ENCODE assay signal across 8 cellular contexts in genomic region chr12:92142251-92142896, GRCh38. TPM values are rescaled to one million over a fixed set of nuclear protein-coding genes. Genes with fewer than 3 reads are reported as not detected.
A peak's percentile ranks its signal among the peaks of the same experiment; 100 is the strongest.
DNase-seq lines count a peak whose midpoint lies in the region; ATAC-seq and TF ChIP-seq lines count a peak whose summit lies in the region.

No MANE protein-coding gene starts in this region.

- DNase-seq in AG04449 (ENCODE audit: low read depth, low spot score) (no peak), HT-29 (ENCODE audit: low spot score) (peak; percentile 21), breast epithelium (ENCODE audit: low spot score in 2 of 2) (no peak), head of caudate nucleus (no peak)
- no peak for DNase-seq in stimulated activated CD4-positive, alpha-beta T cell treated with anti-CD3 and anti-CD28 coated beads, Interleukin-2, amount 100 ng/mL, for 24 hours
- DNase-seq in stimulated activated CD4-positive, alpha-beta T cell treated with anti-CD3 and anti-CD28 coated beads, Interleukin-15, amount 100 ng/mL, for 24 hours = no peak

- peak overlapping the region; percentile 95 for H3K4me3 ChIP-seq in AG04449 (ENCODE audit: low read depth, low read length)
- peak overlapping the region; percentile 66 to 100 (median 95) for H3K4me3 ChIP-seq in breast epithelium
- peak overlapping the region; percentile 95 to 98 for H3K4me3 ChIP-seq in muscle layer of duodenum (ENCODE audit: low read depth in 1 of 2, low read length in 2 of 2)

- H3K9me3 ChIP-seq in breast epithelium (no peaks in the 10 kb centered on the region), muscle layer of duodenum (ENCODE audit: control insufficient read depth in 1 of 2, low read length in 2 of 2) (no peaks in the 10 kb centered on the region)

- CTCF ChIA-PET in AG04449 (lab: Yijun Ruan, JAX) = interaction anchor here (0.6 to 4.7 kb wide), 5 partner anchors 65 to 760 kb away, joined by 3 to 43 read pairs (median 12); no protein-coding TSS in a partner anchor

- no peaks in the 10 kb centered on the region for H3K36me3 ChIP-seq in breast epithelium
- H3K36me3 ChIP-seq in muscle layer of duodenum (ENCODE audit: control insufficient read depth in 1 of 2, insufficient read depth in 2 of 2, low read length in 2 of 2) = peaks cover 16 to 29% of the 10 kb centered on the region in 2 donors

- TF ChIP-seq CTCF in AG04449 (IDR thresholded peaks at IDR 0.05; ENCODE audit: insufficient read depth, low read length, missing control alignments) = no peak
- TF ChIP-seq CTCF in breast epithelium (IDR thresholded peaks at IDR 0.05) = no peak

- POLR2A ChIA-PET in AG04449 (lab: Yijun Ruan, JAX) = no interaction called here

- H3K4me1 ChIP-seq in breast epithelium (peaks cover 0 to 14% of the 10 kb centered on the region in 2 donors), muscle layer of duodenum (ENCODE audit: control insufficient read depth in 1 of 2, insufficient read depth in 2 of 2, low read length in 2 of 2) (peaks cover 12 to 19% of the 10 kb centered on the region in 2 donors)

- H3K27me3 ChIP-seq in breast epithelium = no peaks in the 10 kb centered on the region
- no peaks in the 10 kb centered on the region for H3K27me3 ChIP-seq in muscle layer of duodenum (ENCODE audit: low read depth, low read length)

- H3K27ac ChIP-seq in breast epithelium = peak overlapping the region; percentile 96 to 99
- peak overlapping the region; percentile 93 for H3K27ac ChIP-seq in muscle layer of duodenum (ENCODE audit: low read length)

- no peak for TF ChIP-seq POLR2A in breast epithelium (IDR thresholded peaks at IDR 0.05)

- ATAC-seq in GM18858 (IDR thresholded peaks at IDR 0.05; ENCODE audit: unreplicated experiment) = no peak

- intact Hi-C loops in breast epithelium (cut with DNase I; ENCODE audit: low total_unique reads) = no loop called here
- intact Hi-C loops in head of caudate nucleus (cut with DNase I) = loop anchor here (10.0 kb wide), 3 partner anchors 142 to 432 kb away; no protein-coding TSS in a partner anchor

RNA-seq across cellular contexts. Expression of gene BTG1, which starts 3.3 kb away (rescaled TPM):
- total RNA-seq in HT-29 (2014; rRNA removed; shearing (Covaris generic)) = 4.3 and 12.4 TPM in 2 replicates
- total RNA-seq in breast epithelium = 100 to 1,000 TPM in 1 of 3 donors, 10 to 100 TPM in 2; 83.9 to 106 (median 96.3) TPM
